In genomic region chr1:15683411-15684039, GRCh38 we compare ENCODE assay signal across 9 cellular contexts. TPM values are rescaled to one million over a fixed set of nuclear protein-coding genes. Genes with fewer than 3 reads are reported as not detected.
A peak's percentile ranks its signal among the peaks of the same experiment; 100 is the strongest.
DNase-seq lines count a peak whose midpoint lies in the region; ATAC-seq and TF ChIP-seq lines count a peak whose summit lies in the region.
"Had no signal": no experiment of that assay in that cellular context is flagged by ENCODE, and none has a peak within 500 bp of the region (broad histone marks: within the 10 kb centered on the region; RNA-seq: fewer than 3 reads in every experiment).

No MANE protein-coding gene starts in this region.

- CTCF ChIA-PET in activated naive CD4-positive, alpha-beta T cell treated with anti-CD3 and anti-CD28 coated beads, Interleukin-2, amount 10 ng/mL, durations not matched to agents 7 days and 5 days (lab: Charles Lee): no interaction called here

- no peak for TF ChIP-seq CTCF in upper lobe of right lung (IDR thresholded peaks at IDR 0.05)

- H3K27ac Mint-ChIP-seq in activated naive CD4-positive, alpha-beta T cell treated with anti-CD3 and anti-CD28 coated beads, Interleukin-2, amount 10 ng/mL, durations not matched to agents 7 days and 5 days: peak overlapping the region; percentile 81

- H3K9me3 ChIP-seq in mesodermal cell (ENCODE audit: control insufficient read depth, low read length): peaks cover under 1% of the 10 kb centered on the region
- H3K9me3 ChIP-seq in upper lobe of right lung: no peaks in the 10 kb centered on the region

- H3K27ac ChIP-seq in caudate nucleus (ENCODE audit: low read depth, low read length) (peak overlapping the region; percentile 86), mesodermal cell (ENCODE audit: low read depth, low read length, severe bottlenecking) (peak overlapping the region; percentile 80), upper lobe of right lung (peak overlapping the region; percentile 95)

- H3K36me3 ChIP-seq in mesodermal cell (ENCODE audit: control insufficient read depth, insufficient read depth, low read length): peaks cover 18% of the 10 kb centered on the region
- H3K36me3 ChIP-seq in upper lobe of right lung: no peaks in the 10 kb centered on the region

- 64 to 72% methylated on average over 7 to 12 of the region's 18 CpGs for WGBS in mesodermal cell (ENCODE audit: insufficient coverage in 2 of 2), 2 experiments

- H3K36me3 Mint-ChIP-seq in activated naive CD4-positive, alpha-beta T cell treated with anti-CD3 and anti-CD28 coated beads, Interleukin-2, amount 10 ng/mL, durations not matched to agents 7 days and 5 days: peaks cover 16% of the 10 kb centered on the region

- no peaks in the 10 kb centered on the region for H3K9me3 Mint-ChIP-seq in activated naive CD4-positive, alpha-beta T cell treated with anti-CD3 and anti-CD28 coated beads, Interleukin-2, amount 10 ng/mL, durations not matched to agents 7 days and 5 days

- peak overlapping the region; percentile 74 for H3K4me3 Mint-ChIP-seq in activated naive CD4-positive, alpha-beta T cell treated with anti-CD3 and anti-CD28 coated beads, Interleukin-2, amount 10 ng/mL, durations not matched to agents 7 days and 5 days

- no peak for ATAC-seq in upper lobe of right lung
- ATAC-seq in HG03442 (IDR thresholded peaks at IDR 0.05; ENCODE audit: unreplicated experiment): no peak

- H3K27me3 Mint-ChIP-seq in activated naive CD4-positive, alpha-beta T cell treated with anti-CD3 and anti-CD28 coated beads, Interleukin-2, amount 10 ng/mL, durations not matched to agents 7 days and 5 days: peaks cover 10% of the 10 kb centered on the region

- intact Hi-C loops in upper lobe of right lung (cut with DNase I): no loop called here

- H3K4me3 ChIP-seq in mesodermal cell (ENCODE audit: extremely low read depth, insufficient read depth, low read length, poor library complexity, severe bottlenecking): peak overlapping the region; percentile 54
- peak overlapping the region; percentile 65 for H3K4me3 ChIP-seq in upper lobe of right lung

- DNase-seq in activated naive CD4-positive, alpha-beta T cell treated with anti-CD3 and anti-CD28 coated beads, Interleukin-2, amount 10 ng/mL, durations not matched to agents 7 days and 5 days: no peak
- no peak for DNase-seq in activated naive CD4-positive, alpha-beta T cell treated with anti-CD3 and anti-CD28 coated beads, Interleukin-2, amount 50 U/mL, for 16 hours
- DNase-seq in caudate nucleus (lab: John Stamatoyannopoulos, UW): peak in 1 of 61 donors; percentile 9
- DNase-seq in upper lobe of right lung: peak; percentile 62
- DNase-seq in DMS153 (lab: John Stamatoyannopoulos, UW): no peak
- DNase-seq in COR-L47 (lab: John Stamatoyannopoulos, UW): no peak
- DNase-seq: KG1 had no signal

- no peaks in the 10 kb centered on the region for H3K27me3 ChIP-seq in upper lobe of right lung

- H3K4me1 ChIP-seq in mesodermal cell (ENCODE audit: control insufficient read depth, insufficient read depth, low read length, poor library complexity, severe bottlenecking) (peaks cover 19% of the 10 kb centered on the region), upper lobe of right lung (peaks cover 14% of the 10 kb centered on the region)

- peaks cover 33% of the 10 kb centered on the region for H3K4me1 Mint-ChIP-seq in activated naive CD4-positive, alpha-beta T cell treated with anti-CD3 and anti-CD28 coated beads, Interleukin-2, amount 10 ng/mL, durations not matched to agents 7 days and 5 days

RNA-seq across cellular contexts. Expression of gene PLEKHM2, which starts 0.6 kb away (rescaled TPM):
- polyA plus RNA-seq in mesodermal cell (2013, experiment 1 of 2): 56.9 TPM
- polyA plus RNA-seq in mesodermal cell (2013, experiment 2 of 2): 46.0 TPM
- 90.9 TPM for total RNA-seq in upper lobe of right lung

RNA-seq across cellular contexts. Expression of gene SLC25A34, which starts 52.5 kb away (rescaled TPM):
- polyA plus RNA-seq in mesodermal cell (2013, experiment 1 of 2): 1.7 TPM
- 2.1 TPM for polyA plus RNA-seq in mesodermal cell (2013, experiment 2 of 2)
- total RNA-seq in upper lobe of right lung: 3.0 TPM

RNA-seq across cellular contexts. Expression of gene TMEM82, which starts 58.8 kb away (rescaled TPM):
- polyA plus RNA-seq in mesodermal cell (2013, experiment 1 of 2): not detected
- polyA plus RNA-seq in mesodermal cell (2013, experiment 2 of 2): not detected
- not detected for total RNA-seq in upper lobe of right lung
